In genomic region chr14:32189806-32190205, GRCh38 we compare ENCODE assay signal across 1 cellular context.
TF ChIP-seq lines count a peak whose summit lies in the region.

No MANE protein-coding gene starts in this region.

TF ChIP-seq in GM23338, 12 proteins besides CTCF, POLR2A, EP300 and RAD21 (continued from another document):
- TF ChIP-seq, protein P1, sequence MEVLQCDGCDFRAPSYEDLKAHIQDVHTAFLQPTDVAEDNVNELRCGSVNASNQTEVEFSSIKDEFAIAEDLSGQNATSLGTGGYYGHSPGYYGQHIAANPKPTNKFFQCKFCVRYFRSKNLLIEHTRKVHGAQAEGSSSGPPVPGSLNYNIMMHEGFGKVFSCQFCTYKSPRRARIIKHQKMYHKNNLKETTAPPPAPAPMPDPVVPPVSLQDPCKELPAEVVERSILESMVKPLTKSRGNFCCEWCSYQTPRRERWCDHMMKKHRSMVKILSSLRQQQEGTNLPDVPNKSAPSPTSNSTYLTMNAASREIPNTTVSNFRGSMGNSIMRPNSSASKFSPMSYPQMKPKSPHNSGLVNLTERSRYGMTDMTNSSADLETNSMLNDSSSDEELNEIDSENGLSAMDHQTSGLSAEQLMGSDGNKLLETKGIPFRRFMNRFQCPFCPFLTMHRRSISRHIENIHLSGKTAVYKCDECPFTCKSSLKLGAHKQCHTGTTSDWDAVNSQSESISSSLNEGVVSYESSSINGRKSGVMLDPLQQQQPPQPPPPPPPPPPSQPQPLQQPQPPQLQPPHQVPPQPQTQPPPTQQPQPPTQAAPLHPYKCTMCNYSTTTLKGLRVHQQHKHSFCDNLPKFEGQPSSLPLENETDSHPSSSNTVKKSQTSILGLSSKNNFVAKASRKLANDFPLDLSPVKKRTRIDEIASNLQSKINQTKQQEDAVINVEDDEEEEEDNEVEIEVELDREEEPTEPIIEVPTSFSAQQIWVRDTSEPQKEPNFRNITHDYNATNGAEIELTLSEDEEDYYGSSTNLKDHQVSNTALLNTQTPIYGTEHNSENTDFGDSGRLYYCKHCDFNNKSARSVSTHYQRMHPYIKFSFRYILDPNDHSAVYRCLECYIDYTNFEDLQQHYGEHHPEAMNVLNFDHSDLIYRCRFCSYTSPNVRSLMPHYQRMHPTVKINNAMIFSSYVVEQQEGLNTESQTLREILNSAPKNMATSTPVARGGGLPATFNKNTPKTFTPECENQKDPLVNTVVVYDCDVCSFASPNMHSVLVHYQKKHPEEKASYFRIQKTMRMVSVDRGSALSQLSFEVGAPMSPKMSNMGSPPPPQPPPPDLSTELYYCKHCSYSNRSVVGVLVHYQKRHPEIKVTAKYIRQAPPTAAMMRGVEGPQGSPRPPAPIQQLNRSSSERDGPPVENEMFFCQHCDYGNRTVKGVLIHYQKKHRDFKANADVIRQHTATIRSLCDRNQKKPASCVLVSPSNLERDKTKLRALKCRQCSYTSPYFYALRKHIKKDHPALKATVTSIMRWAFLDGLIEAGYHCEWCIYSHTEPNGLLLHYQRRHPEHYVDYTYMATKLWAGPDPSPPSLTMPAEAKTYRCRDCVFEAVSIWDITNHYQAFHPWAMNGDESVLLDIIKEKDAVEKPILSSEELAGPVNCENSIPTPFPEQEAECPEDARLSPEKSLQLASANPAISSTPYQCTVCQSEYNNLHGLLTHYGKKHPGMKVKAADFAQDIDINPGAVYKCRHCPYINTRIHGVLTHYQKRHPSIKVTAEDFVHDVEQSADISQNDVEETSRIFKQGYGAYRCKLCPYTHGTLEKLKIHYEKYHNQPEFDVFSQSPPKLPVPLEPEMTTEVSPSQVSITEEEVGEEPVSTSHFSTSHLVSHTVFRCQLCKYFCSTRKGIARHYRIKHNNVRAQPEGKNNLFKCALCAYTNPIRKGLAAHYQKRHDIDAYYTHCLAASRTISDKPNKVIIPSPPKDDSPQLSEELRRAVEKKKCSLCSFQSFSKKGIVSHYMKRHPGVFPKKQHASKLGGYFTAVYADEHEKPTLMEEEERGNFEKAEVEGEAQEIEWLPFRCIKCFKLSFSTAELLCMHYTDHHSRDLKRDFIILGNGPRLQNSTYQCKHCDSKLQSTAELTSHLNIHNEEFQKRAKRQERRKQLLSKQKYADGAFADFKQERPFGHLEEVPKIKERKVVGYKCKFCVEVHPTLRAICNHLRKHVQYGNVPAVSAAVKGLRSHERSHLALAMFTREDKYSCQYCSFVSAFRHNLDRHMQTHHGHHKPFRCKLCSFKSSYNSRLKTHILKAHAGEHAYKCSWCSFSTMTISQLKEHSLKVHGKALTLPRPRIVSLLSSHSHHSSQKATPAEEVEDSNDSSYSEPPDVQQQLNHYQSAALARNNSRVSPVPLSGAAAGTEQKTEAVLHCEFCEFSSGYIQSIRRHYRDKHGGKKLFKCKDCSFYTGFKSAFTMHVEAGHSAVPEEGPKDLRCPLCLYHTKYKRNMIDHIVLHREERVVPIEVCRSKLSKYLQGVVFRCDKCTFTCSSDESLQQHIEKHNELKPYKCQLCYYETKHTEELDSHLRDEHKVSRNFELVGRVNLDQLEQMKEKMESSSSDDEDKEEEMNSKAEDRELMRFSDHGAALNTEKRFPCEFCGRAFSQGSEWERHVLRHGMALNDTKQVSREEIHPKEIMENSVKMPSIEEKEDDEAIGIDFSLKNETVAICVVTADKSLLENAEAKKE (CRISPR knock-in tag; IDR thresholded peaks at IDR 0.05), result no peak
- TF ChIP-seq POLR2AphosphoS5 (IDR thresholded peaks at IDR 0.05; ENCODE audit: low read depth), result no peak
- no peak for TF ChIP-seq REST (IDR thresholded peaks at IDR 0.05; ENCODE audit: unreplicated experiment)
